10 cellular contexts compared by ENCODE assay signal in genomic region chr12:68175566-68176033, GRCh38. TPM values are rescaled to one million over a fixed set of nuclear protein-coding genes. Genes with fewer than 3 reads are reported as not detected.
A peak's percentile ranks its signal among the peaks of the same experiment; 100 is the strongest.
DNase-seq lines count a peak whose midpoint lies in the region; ATAC-seq and TF ChIP-seq lines count a peak whose summit lies in the region.
"Had no signal": no experiment of that assay in that cellular context is flagged by ENCODE, and none has a peak within 500 bp of the region (broad histone marks: within the 10 kb centered on the region; RNA-seq: fewer than 3 reads in every experiment).

No MANE protein-coding gene starts in this region.

- H3K9me3 Mint-ChIP-seq in osteocyte (ENCODE audit: unreplicated experiment), result no peaks in the 10 kb centered on the region

- DNase-seq in activated CD4-positive, alpha-beta T cell treated with anti-CD3 and anti-CD28 coated beads for 48 hours, result peak; percentile 61
- DNase-seq in kidney tubule cell (ENCODE audit: low spot score), result peak; percentile 74
- DNase-seq in ovary, result no peak
- DNase-seq in NCI-H1092 (lab: John Stamatoyannopoulos, UW), result no peak
- DNase-seq in osteocyte (ENCODE audit: extremely low spot score, unreplicated experiment), result no peak
- DNase-seq in uterus, result no peak
- DNase-seq: IMR-90 had no signal

- H3K27me3 ChIP-seq in ovary, result no peaks in the 10 kb centered on the region
- no peaks in the 10 kb centered on the region for H3K27me3 ChIP-seq in uterus

- H3K27me3 Mint-ChIP-seq in osteocyte (ENCODE audit: unreplicated experiment), result peaks cover 32% of the 10 kb centered on the region

- TF ChIP-seq CTCF in ovary (IDR thresholded peaks at IDR 0.05) (no peak), osteocyte (IDR thresholded peaks at IDR 0.05) (no peak), uterus (IDR thresholded peaks at IDR 0.05) (no peak)

- H3K9me3 ChIP-seq in ovary, result no peaks in the 10 kb centered on the region
- H3K9me3 ChIP-seq in uterus, result no peaks in the 10 kb centered on the region

- no peaks in the 10 kb centered on the region for H3K36me3 Mint-ChIP-seq in osteocyte (ENCODE audit: unreplicated experiment)

- WGBS in ovary, 3 donors, result 52 to 67% (median 64%) methylated on average over 4 of the region's 4 CpGs

- no peak overlapping the region for H3K27ac ChIP-seq in ovary
- no peak overlapping the region for H3K27ac ChIP-seq in uterus

- H3K4me3 ChIP-seq in ovary, result no peak overlapping the region
- H3K4me3 ChIP-seq in uterus, result no peak overlapping the region

- H3K4me1 ChIP-seq in ovary (ENCODE audit: insufficient read depth), result no peaks in the 10 kb centered on the region
- H3K4me1 ChIP-seq in uterus, result no peaks in the 10 kb centered on the region

- TF ChIP-seq EP300 in ovary (IDR thresholded peaks at IDR 0.05), result no peak

- TF ChIP-seq POLR2A in ovary (IDR thresholded peaks at IDR 0.05), result no peak
- TF ChIP-seq POLR2A in uterus (IDR thresholded peaks at IDR 0.05), result no peak

- peaks cover 4% of the 10 kb centered on the region for H3K4me1 Mint-ChIP-seq in osteocyte (ENCODE audit: unreplicated experiment)

- H3K27ac Mint-ChIP-seq in osteocyte (ENCODE audit: unreplicated experiment), result no peak overlapping the region

- ATAC-seq in GM18858 (IDR thresholded peaks at IDR 0.05; ENCODE audit: unreplicated experiment), result peak; percentile 91
- peak; percentile 88 for ATAC-seq in HG02973 (IDR thresholded peaks at IDR 0.05; ENCODE audit: unreplicated experiment)

- intact Hi-C loops in ovary (cut with DNase I) (no loop called here), uterus (cut with DNase I; ENCODE audit: low total_unique reads) (no loop called here)

- H3K36me3 ChIP-seq in ovary (no peaks in the 10 kb centered on the region), uterus (no peaks in the 10 kb centered on the region)

- no peak overlapping the region for H3K4me3 Mint-ChIP-seq in osteocyte (ENCODE audit: unreplicated experiment)

RNA-seq across cellular contexts. Expression of gene IFNG, which starts 16.1 kb away (rescaled TPM):
- total RNA-seq in ovary (under 1 TPM in 1 of 7 donors, not detected in 6; 0.66 TPM), osteocyte (not detected in 2 replicates), uterus (not detected)
- under 1 TPM in 1 of 2 donors, not detected in 1; 0.25 TPM for polyA plus RNA-seq in ovary
- total RNA-seq: fibroblast of villous mesenchyme, IMR-90 had no signal
- polyA plus RNA-seq: IMR-90 had no signal

RNA-seq across cellular contexts. Expression of gene IL26, which starts 50.0 kb away (rescaled TPM):
- total RNA-seq in ovary, result not detected
- polyA plus RNA-seq in ovary, result not detected
- 0.34 TPM in 1 of 2 replicates, not detected in the other for total RNA-seq in osteocyte
- total RNA-seq in uterus, result not detected
- total RNA-seq: fibroblast of villous mesenchyme, IMR-90 had no signal
- polyA plus RNA-seq: IMR-90 had no signal

Comparison
In these comparisons a context has a peak if more than half of its experiments do, and no peak if none do; other contexts are left out.
1. DNase-seq: peak in activated CD4-positive, alpha-beta T cell treated with anti-CD3 and anti-CD28 coated beads for 48 hours (single experiment) and kidney tubule cell (single experiment); none in ovary (0 of 5), NCI-H1092 (single experiment), osteocyte (single experiment) and uterus (0 of 2).